ENCODE assay signal across 19 cellular contexts in genomic region chr7:2941201-2941859, GRCh38.
A peak's percentile ranks its signal among the peaks of the same experiment; 100 is the strongest.
DNase-seq lines count a peak whose midpoint lies in the region; ATAC-seq and TF ChIP-seq lines count a peak whose summit lies in the region.
"Had no signal": no experiment of that assay in that cellular context is flagged by ENCODE, and none has a peak within 500 bp of the region (broad histone marks: within the 10 kb centered on the region; RNA-seq: fewer than 3 reads in every experiment).

No MANE protein-coding gene starts in this region.

- in situ Hi-C loops in transverse colon (cut with MboI; ENCODE audit: low pct_ligation_motif_present in 1 of 4, low pct_unique_long_range_greater_than_20kb in 1 of 4, low sequenced_read_pairs in 3 of 4), result no loop called here

- TF ChIP-seq EP300 in stomach (IDR thresholded peaks at IDR 0.05) (no peak), transverse colon (IDR thresholded peaks at IDR 0.05; ENCODE audit: low read depth) (no peak)

- no peaks in the 10 kb centered on the region for H3K9me3 ChIP-seq in endodermal cell (ENCODE audit: control insufficient read depth, low read length)
- H3K9me3 ChIP-seq in stomach, result no peaks in the 10 kb centered on the region
- no peaks in the 10 kb centered on the region for H3K9me3 ChIP-seq in transverse colon
- H3K9me3 ChIP-seq: ovary, SK-N-SH had no signal

- WGBS in endodermal cell (ENCODE audit: insufficient coverage in 1 of 2, insufficient read length in 1 of 2), 2 experiments, result 94 to 98% methylated on average over 6 to 12 of the region's 12 CpGs
- 71 to 92% (median 87%) methylated on average over 12 of the region's 12 CpGs for WGBS in stomach, 5 donors
- WGBS in transverse colon (ENCODE audit: low coverage in 1 of 2), 2 donors, result 83% methylated on average over 12 of the region's 12 CpGs; no CpG with 5 or more reads in 1 of the 2 donors

- TF ChIP-seq POLR2A in stomach (IDR thresholded peaks at IDR 0.05) (no peak), transverse colon (IDR thresholded peaks at IDR 0.05) (no peak)

- H3K4me3 ChIP-seq in endodermal cell (ENCODE audit: low read length) (no peak overlapping the region), stomach (no peak overlapping the region), transverse colon (no peak overlapping the region)
- H3K4me3 ChIP-seq: K562, ovary, skin epidermis had no signal

- H3K27ac Mint-ChIP-seq in activated naive CD4-positive, alpha-beta T cell treated with anti-CD3 and anti-CD28 coated beads, Interleukin-2, amount 50 U/mL, for 72 hours, result peak overlapping the region; percentile 7 to 79
- H3K27ac Mint-ChIP-seq in endodermal cell (no peak overlapping the region), HFFc6 (no peak overlapping the region)
- H3K27ac Mint-ChIP-seq: mesothelial cell of epicardium had no signal

- H3K36me3 Mint-ChIP-seq in activated naive CD4-positive, alpha-beta T cell treated with anti-CD3 and anti-CD28 coated beads, Interleukin-2, amount 50 U/mL, for 72 hours, result peaks cover 33 to 45% of the 10 kb centered on the region in 2 donors
- H3K36me3 Mint-ChIP-seq in endodermal cell (ENCODE audit: low read depth), result peaks cover 18% of the 10 kb centered on the region
- no peaks in the 10 kb centered on the region for H3K36me3 Mint-ChIP-seq in HFFc6 (ENCODE audit: low read depth)

- CTCF ChIA-PET in RWPE1 (lab: Yijun Ruan, JAX), result no interaction called here

- H3K9ac ChIP-seq in endodermal cell (ENCODE audit: extremely low read depth, low read length, poor library complexity, severe bottlenecking), result no peak overlapping the region
- H3K9ac ChIP-seq: SK-N-SH had no signal

- H3K27ac ChIP-seq in endodermal cell (ENCODE audit: low read depth, low read length) (no peak overlapping the region), stomach (no peak overlapping the region), transverse colon (no peak overlapping the region), RWPE1 (no peak overlapping the region; the same call in 1 of the 2 replicates)
- H3K27ac ChIP-seq: epithelial cell of prostate, ovary, skin epidermis, VCaP had no signal

- H3K36me3 ChIP-seq in endodermal cell (ENCODE audit: control insufficient read depth, insufficient read depth, low read length) (no peaks in the 10 kb centered on the region), stomach (peaks cover 0 to 16% (median 5%) of the 10 kb centered on the region in 4 donors), transverse colon (no peaks in the 10 kb centered on the region)
- H3K36me3 ChIP-seq: ovary had no signal

- H3K4me1 Mint-ChIP-seq in endodermal cell (peaks cover 2% of the 10 kb centered on the region), HFFc6 (ENCODE audit: low read depth) (no peaks in the 10 kb centered on the region)
- H3K4me1 Mint-ChIP-seq: mesothelial cell of epicardium had no signal

- no peaks in the 10 kb centered on the region for H3K27me3 ChIP-seq in endodermal cell (ENCODE audit: control insufficient read depth, insufficient read depth, low read length, poor library complexity, severe bottlenecking)
- H3K27me3 ChIP-seq in stomach, result peaks cover 0 to 46% (median 0%) of the 10 kb centered on the region in 3 donors
- H3K27me3 ChIP-seq in transverse colon, result no peaks in the 10 kb centered on the region
- H3K27me3 ChIP-seq: ovary had no signal

- H3K4me3 Mint-ChIP-seq in endodermal cell (no peak overlapping the region), HFFc6 (no peak overlapping the region)
- H3K4me3 Mint-ChIP-seq: mesothelial cell of epicardium had no signal

- ATAC-seq in activated naive CD4-positive, alpha-beta T cell treated with anti-CD3 and anti-CD28 coated beads, Interleukin-2, amount 50 U/mL, for 72 hours, result no peak
- ATAC-seq: HCT116, K562 had no signal

- no peaks in the 10 kb centered on the region for H3K4me1 ChIP-seq in endodermal cell (ENCODE audit: control insufficient read depth, insufficient read depth, low read length)
- no peaks in the 10 kb centered on the region for H3K4me1 ChIP-seq in stomach
- H3K4me1 ChIP-seq in transverse colon, result no peaks in the 10 kb centered on the region

- peak in 1 of 2 donors; percentile 20 for DNase-seq in activated naive CD4-positive, alpha-beta T cell treated with anti-CD3 and anti-CD28 coated beads, Interleukin-2, amount 50 U/mL, for 72 hours (ENCODE audit: low spot score in 2 of 2)
- no peak for DNase-seq in activated naive CD4-positive, alpha-beta T cell treated with Interleukin-2 at 50 U/mL for 16 hours
- DNase-seq in MV-4-11 (lab: John Stamatoyannopoulos, UW) (peak; percentile 89), endodermal cell (peak; percentile 10), stomach (peak; percentile 9), HFFc6 (no peak), transverse colon (no peak), RWPE1 (ENCODE audit: low spot score) (no peak)
- DNase-seq: NCI-H146, NCI-H510A, OCI-M1, ovary, SK-N-SH had no signal

- TF ChIP-seq CTCF in endodermal cell (conservative IDR thresholded peaks at IDR 0.05), result no peak
- no peak for TF ChIP-seq CTCF in stomach (IDR thresholded peaks at IDR 0.05)
- TF ChIP-seq CTCF in HFFc6 (IDR thresholded peaks at IDR 0.05), result no peak
- TF ChIP-seq CTCF in transverse colon (IDR thresholded peaks at IDR 0.05), result no peak
- TF ChIP-seq CTCF in RWPE1 (conservative IDR thresholded peaks at IDR 0.05; ENCODE audit: low read depth), result no peak

- POLR2A ChIA-PET in RWPE1 (lab: Yijun Ruan, JAX; ENCODE audit: low non-redundant PET), result no interaction called here

- no peaks in the 10 kb centered on the region for H3K9me3 Mint-ChIP-seq in activated naive CD4-positive, alpha-beta T cell treated with anti-CD3 and anti-CD28 coated beads, Interleukin-2, amount 50 U/mL, for 72 hours
- H3K9me3 Mint-ChIP-seq in endodermal cell (no peaks in the 10 kb centered on the region), HFFc6 (no peaks in the 10 kb centered on the region; the same call in 1 of the 2 replicates)
- H3K9me3 Mint-ChIP-seq: mesothelial cell of epicardium had no signal

- no peaks in the 10 kb centered on the region for H3K27me3 Mint-ChIP-seq in endodermal cell (ENCODE audit: insufficient read depth)
- H3K27me3 Mint-ChIP-seq in HFFc6 (ENCODE audit: insufficient read depth), result peaks cover 14% of the 10 kb centered on the region

- intact Hi-C loops in stomach (cut with DNase I; ENCODE audit: low total_unique reads) (no loop called here), transverse colon (cut with DNase I; ENCODE audit: low total_unique reads) (no loop called here)

Comparison
In these comparisons a context has a peak if more than half of its experiments do, and no peak if none do; other contexts are left out.
1. DNase-seq: peak in MV-4-11 (single experiment), endodermal cell (single experiment) and stomach (single experiment); none in activated naive CD4-positive, alpha-beta T cell treated with Interleukin-2 at 50 U/mL for 16 hours (single experiment), HFFc6 (single experiment), transverse colon (single experiment) and RWPE1 (single experiment).
2. H3K27ac Mint-ChIP-seq: peak in activated naive CD4-positive, alpha-beta T cell treated with anti-CD3 and anti-CD28 coated beads, Interleukin-2, amount 50 U/mL, for 72 hours (2 of 2); none in endodermal cell (single experiment) and HFFc6 (single experiment).